ENCODE assay signal across 18 cellular contexts in the genomic region with DNA sequence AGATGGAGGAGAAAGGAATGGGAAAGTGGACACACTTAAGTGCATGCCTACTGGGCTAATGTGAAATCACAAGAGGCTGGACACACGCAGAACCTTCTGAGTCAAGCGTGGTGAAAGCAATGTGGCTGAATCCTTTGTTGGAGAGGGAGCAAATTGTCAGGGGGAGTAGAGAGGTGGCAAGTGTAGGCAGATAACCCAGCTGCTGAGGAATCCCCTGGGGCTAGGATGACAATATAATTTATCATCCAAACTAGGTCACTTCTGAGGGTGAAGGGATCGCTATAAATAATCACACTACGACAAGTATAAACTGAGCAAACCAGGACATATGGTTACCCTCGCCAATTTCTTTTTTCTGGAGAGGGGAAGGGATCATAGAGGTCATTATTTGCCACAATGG. TPM values are rescaled to one million over a fixed set of nuclear protein-coding genes. Genes with fewer than 3 reads are reported as not detected.
A peak's percentile ranks its signal among the peaks of the same experiment; 100 is the strongest.
DNase-seq lines count a peak whose midpoint lies in the region; ATAC-seq and TF ChIP-seq lines count a peak whose summit lies in the region.
"Had no signal": no experiment of that assay in that cellular context is flagged by ENCODE, and none has a peak within 500 bp of the region (broad histone marks: within the 10 kb centered on the region; RNA-seq: fewer than 3 reads in every experiment).

No MANE protein-coding gene starts in this region.

- H3K9ac ChIP-seq in PC-3 (ENCODE audit: low read length): no peak overlapping the region

- H3K4me1 ChIP-seq in HEK293 (ENCODE audit: control insufficient read depth, insufficient read depth, low read length): no peaks in the 10 kb centered on the region
- peaks cover 4% of the 10 kb centered on the region; the same call in 1 of the 2 replicates for H3K4me1 ChIP-seq in PC-3 (ENCODE audit: insufficient read depth, low read length)
- H3K4me1 ChIP-seq: left lung had no signal

- H3F3A ChIP-seq in PC-3 (ENCODE audit: low read length, unreplicated experiment): no peaks in the 10 kb centered on the region

- H3K9me3 ChIP-seq in HEK293 (ENCODE audit: control insufficient read depth, insufficient read depth, low read depth, low read length) (no peaks in the 10 kb centered on the region), PC-3 (ENCODE audit: low read length) (no peaks in the 10 kb centered on the region)
- H3K9me3 ChIP-seq: left lung, prostate gland had no signal

- CTCF ChIA-PET in HEK293 (lab: Yijun Ruan, JAX): no interaction called here
- CTCF ChIA-PET in PC-3 (lab: Charles Lee): no interaction called here

- H3K4me3 ChIP-seq in HEK293 (ENCODE audit: low read depth, low read length) (no peak overlapping the region), PC-3 (ENCODE audit: low read length) (no peak overlapping the region)
- H3K4me3 ChIP-seq: left lung, prostate gland had no signal

- no peaks in the 10 kb centered on the region for H3K79me2 ChIP-seq in PC-3 (ENCODE audit: low read length)

- peak; percentile 70 for ATAC-seq in PC-3
- ATAC-seq in HG02759 (IDR thresholded peaks at IDR 0.05; ENCODE audit: unreplicated experiment): no peak
- ATAC-seq: HepG2; left lung; naive thymus-derived CD4-positive, alpha-beta T cell; stimulated activated naive CD8-positive, alpha-beta T cell treated with anti-CD3 and anti-CD28 coated beads, Interleukin-15, Interleukin-2, amounts not matched to agents 100 U/mL and 50 U/mL, for 24 hours had no signal

- H2AFZ ChIP-seq in PC-3 (ENCODE audit: low read length): no peak overlapping the region

- no TSS peak for BruUV-seq in PC-3 (replicated peaks; lab: Mats Ljungman, UMichigan)

- no peaks in the 10 kb centered on the region for H4K20me1 ChIP-seq in PC-3 (ENCODE audit: low read length)

- no peak overlapping the region for H3K4me2 ChIP-seq in PC-3 (ENCODE audit: low read length)

- H3K27ac ChIP-seq in HEK293 (ENCODE audit: extremely low read depth, low read depth, low read length) (no peak overlapping the region), PC-3 (ENCODE audit: low read length) (no peak overlapping the region)
- H3K27ac ChIP-seq: left lung, prostate gland had no signal

- H3K27me3 ChIP-seq in PC-3 (ENCODE audit: low read length): no peaks in the 10 kb centered on the region
- H3K27me3 ChIP-seq: left lung had no signal

- TF ChIP-seq CTCF in HEK293 (tag by site-specific recombination; IDR thresholded peaks at IDR 0.05) (no peak), PC-3 (conservative IDR thresholded peaks at IDR 0.05; ENCODE audit: low read depth, low read length) (no peak)

- H3K36me3 ChIP-seq in HEK293 (ENCODE audit: control insufficient read depth in 2 of 2, insufficient read depth in 1 of 2, low read length in 2 of 2) (peaks cover 30 to 62% of the 10 kb centered on the region in 2 experiments), PC-3 (ENCODE audit: low read depth, low read length) (peaks cover 8% of the 10 kb centered on the region; the same call in 1 of the 2 replicates)
- H3K36me3 ChIP-seq: prostate gland had no signal

- POLR2A ChIA-PET in HEK293 (lab: Yijun Ruan, JAX) (no interaction called here), PC-3 (lab: Charles Lee; ENCODE audit: unreplicated experiment) (no interaction called here)

- DNase-seq in A172 (ENCODE audit: low spot score) (peak; percentile 30), PC-3 (peak; percentile 69), hepatic stellate cell (ENCODE audit: low spot score) (peak; percentile 12), SHP77 (lab: John Stamatoyannopoulos, UW) (no peak), NCI-H345 (lab: John Stamatoyannopoulos, UW) (no peak), amniotic stem cell (lab: John Stamatoyannopoulos, UW) (no peak)
- DNase-seq: activated effector memory CD4-positive, alpha-beta T cell treated with Interleukin-2 at 50 U/mL for 16 hours; anterior cingulate cortex; dermis blood vessel endothelial cell; left lung; MV-4-11; naive thymus-derived CD4-positive, alpha-beta T cell; stimulated activated CD4-positive, alpha-beta T cell treated with anti-CD3 and anti-CD28 coated beads, Interleukin-12 subunit alpha, Interleukin-12 subunit beta, amount 100 ng/mL, for 4 hours; stimulated activated naive CD8-positive, alpha-beta T cell treated with anti-CD3 and anti-CD28 coated beads, Interleukin-15, Interleukin-2, amounts not matched to agents 100 U/mL and 50 U/mL, for 24 hours had no signal

- intact Hi-C loops in PC-3 (cut with micrococcal nuclease): no loop called here

- no peaks in the 10 kb centered on the region for H3K9me2 ChIP-seq in PC-3 (replicated peaks; ENCODE audit: low read length)

TF ChIP-seq in HEK293, 187 proteins besides CTCF, POLR2A, EP300 and RAD21 (continues in another document):
- TF ChIP-seq ZNF416 (tag by site-specific recombination; IDR thresholded peaks at IDR 0.05) (no peak), ZNF560 (tag by site-specific recombination; IDR thresholded peaks at IDR 0.05; ENCODE audit: borderline replicate concordance) (no peak), ZNF391 (tag by site-specific recombination; IDR thresholded peaks at IDR 0.05; ENCODE audit: borderline replicate concordance, low read depth) (no peak), ZNF169 (tag by site-specific recombination; IDR thresholded peaks at IDR 0.05) (no peak), AEBP2 (tag by site-specific recombination; IDR thresholded peaks at IDR 0.05; ENCODE audit: borderline replicate concordance) (no peak), ZNF354C (tag by site-specific recombination; IDR thresholded peaks at IDR 0.05; ENCODE audit: borderline replicate concordance, low read depth) (no peak), FEZF1 (tag by site-specific recombination; IDR thresholded peaks at IDR 0.05) (no peak), EGR2 (tag by site-specific recombination; IDR thresholded peaks at IDR 0.05; ENCODE audit: low read depth) (peak; percentile 22; the same call in 1 of the 2 replicates), ZFHX2 (tag by site-specific recombination; conservative IDR thresholded peaks at IDR 0.05) (peak; percentile 29; the same call in 1 of the 2 replicates), ZNF548 (tag by site-specific recombination; IDR thresholded peaks at IDR 0.05) (no peak), ZSCAN5A (tag by site-specific recombination; IDR thresholded peaks at IDR 0.05) (no peak), ZNF146 (tag by site-specific recombination; IDR thresholded peaks at IDR 0.05) (no peak), ZNF18 (tag by site-specific recombination; IDR thresholded peaks at IDR 0.05) (no peak), ZNF555 (tag by site-specific recombination; conservative IDR thresholded peaks at IDR 0.05) (no peak), ZNF529 (tag by site-specific recombination; IDR thresholded peaks at IDR 0.05; ENCODE audit: insufficient replicate concordance) (no peak), ZNF140 (tag by site-specific recombination; IDR thresholded peaks at IDR 0.05) (no peak)

RNA-seq across cellular contexts. Expression of gene TAMM41, which starts 28.7 kb away (rescaled TPM):
- total RNA-seq in A172 (2014; rRNA removed; shearing (Covaris generic)): 9.8 and 11.0 TPM in 2 replicates
- 10.0 and 10.5 TPM in 2 replicates for total RNA-seq in PC-3 (2014; rRNA removed)

Comparison
In these comparisons a context has a peak if more than half of its experiments do, and no peak if none do; other contexts are left out.
1. DNase-seq: peak in A172 (single experiment), PC-3 (single experiment) and hepatic stellate cell (single experiment); none in SHP77 (0 of 2), NCI-H345 (single experiment) and amniotic stem cell (single experiment).